In the genomic region with DNA sequence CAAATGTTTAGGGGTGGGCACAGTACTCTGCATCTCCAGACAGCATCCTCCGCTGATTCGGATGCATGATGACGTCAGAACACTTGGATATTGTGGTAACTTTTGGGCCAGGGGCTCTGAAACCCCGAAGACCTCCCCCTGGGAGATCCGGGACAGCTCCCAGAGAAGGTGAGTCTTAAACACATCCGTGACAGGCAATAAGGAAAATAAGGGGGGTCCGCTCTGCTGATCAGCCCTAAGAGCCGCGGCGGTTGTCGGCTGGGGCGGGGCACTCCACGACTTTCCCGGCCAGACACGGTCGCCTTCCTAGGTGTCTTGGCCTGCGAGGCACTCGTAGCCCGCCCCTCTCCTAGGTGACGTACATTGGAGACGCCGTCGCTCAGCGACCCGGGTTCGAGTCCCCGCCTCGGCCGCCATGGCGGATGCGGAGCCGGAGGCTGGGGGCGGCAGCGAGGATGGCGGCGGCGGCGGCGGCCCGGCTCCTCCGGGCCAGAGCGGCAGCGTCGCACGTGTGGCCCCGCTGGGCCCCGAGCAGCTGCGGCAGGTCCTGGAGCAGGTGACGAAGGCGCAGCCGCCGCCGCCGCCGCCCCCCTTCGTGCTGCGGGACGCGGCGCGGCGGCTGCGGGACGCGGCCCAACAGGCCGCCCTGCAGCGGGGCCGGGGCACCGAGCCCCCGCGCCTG, we compare ENCODE assay signal across 8 cellular contexts. TPM values are rescaled to one million over a fixed set of nuclear protein-coding genes. Genes with fewer than 3 reads are reported as not detected.
DNase-seq lines count a peak whose midpoint lies in the region; ATAC-seq and TF ChIP-seq lines count a peak whose summit lies in the region.

A gene (plus strand): TSS at position 396 of the 682 bp plus-strand sequence. CDS start 20 bp downstream, at position 416.

- H3K27ac Mint-ChIP-seq in type B pancreatic cell = peak within 1 kb of the TSS; percentile 99

- H3K36me3 Mint-ChIP-seq in type B pancreatic cell = peaks cover 3% of the 10 kb centered on the region

- WGBS in adipose tissue, 3 donors = 0 to 1% (median 0%) methylated on average over 54 to 71 of the region's 71 CpGs
- WGBS in heart left ventricle, 4 donors = 1% methylated on average over 6 to 71 of the region's 71 CpGs

- peak within 1 kb of the TSS; percentile 59 to 97 (median 78) for H3K4me3 ChIP-seq in heart left ventricle

- no peaks in the 10 kb centered on the region for H3K9me3 Mint-ChIP-seq in type B pancreatic cell

- H3K4me1 ChIP-seq in heart left ventricle = peaks cover 0 to 56% (median 33%) of the 10 kb centered on the region in 12 donors

- TF ChIP-seq POLR2A in heart left ventricle (IDR thresholded peaks at IDR 0.05) = peak in 1 of 2 donors; percentile 47

- H3K27me3 Mint-ChIP-seq in type B pancreatic cell = peaks cover 13% of the 10 kb centered on the region

- H3K4me3 Mint-ChIP-seq in type B pancreatic cell = peak within 1 kb of the TSS; percentile 98

- TF ChIP-seq CTCF in GM13976 (IDR thresholded peaks at IDR 0.05; ENCODE audit: borderline replicate concordance, control extremely low read depth, extremely low read depth, insufficient read depth, missing control alignments) (no peak), heart left ventricle (IDR thresholded peaks at IDR 0.05) (no peak), type B pancreatic cell (conservative IDR thresholded peaks at IDR 0.05) (no peak)

- ATAC-seq in HG02852 (IDR thresholded peaks at IDR 0.05; ENCODE audit: unreplicated experiment) (peak; percentile 59), heart left ventricle (peak; percentile 60 to 82 (median 75))

- no peaks in the 10 kb centered on the region for H3K9me3 ChIP-seq in heart left ventricle

- peaks cover 38% of the 10 kb centered on the region for H3K4me1 Mint-ChIP-seq in type B pancreatic cell (ENCODE audit: unreplicated experiment)

- intact Hi-C loops in T-helper 1 cell treated with Interleukin-12 subunit alpha and Interleukin-12 subunit beta and Interleukin-4 antibody, amounts not matched to agents 30 ng/mL and 1 ng/mL, for 36 hours (cut with micrococcal nuclease) = loop anchor here (1.0 to 10.0 kb wide), 10 partner anchors 15 to 597 kb away; a partner anchor contains a TSS
- intact Hi-C loops in heart left ventricle (cut with DNase I) = loop anchor here in 9 of 10 donors (2.0 to 10.0 kb wide), 14 partner anchors 43 to 615 kb away; a partner anchor contains a TSS
- intact Hi-C loops in posterior cingulate gyrus (cut with DNase I) = loop anchor here (5.0 to 10.0 kb wide), 3 partner anchors 198 to 355 kb away; a partner anchor contains a TSS

- H3K27me3 ChIP-seq in heart left ventricle = no peaks in the 10 kb centered on the region

- DNase-seq in GM13976 (ENCODE audit: low spot score) (peak; percentile 95), NCI-H187 (lab: John Stamatoyannopoulos, UW) (peak; percentile 84 to 87), heart left ventricle (peak; percentile 93 to 96 (median 96)), posterior cingulate gyrus (peak; percentile 87 to 99 (median 91)), type B pancreatic cell (ENCODE audit: extremely low spot score, unreplicated experiment) (peak; percentile 94)

- peaks cover 0 to 6% (median 0%) of the 10 kb centered on the region in 9 donors for H3K36me3 ChIP-seq in heart left ventricle

- in situ Hi-C loops in GM13976 (cut with MboI; ENCODE audit: low sequenced_read_pairs, unreplicated experiment) = loop anchor here (5.0 to 10.0 kb wide), 2 partner anchors 265 to 357 kb away; a partner anchor contains a TSS

- H3K27ac ChIP-seq in adipose tissue (ENCODE audit: low read depth, low read length) = peak within 1 kb of the TSS; percentile 78
- peak within 1 kb of the TSS; percentile 85 to 97 (median 96) for H3K27ac ChIP-seq in heart left ventricle

RNA-seq across cellular contexts. Expression of the gene that starts here (rescaled TPM):
- total RNA-seq in T-helper 1 cell treated with Interleukin-12 subunit alpha and Interleukin-12 subunit beta and Interleukin-4 antibody, amounts not matched to agents 30 ng/mL and 1 ng/mL, for 36 hours = 14.8 and 16.4 TPM in 2 replicates
- polyA plus RNA-seq in adipose tissue (10 to 100 TPM in 1 of 3 donors, 1 to 10 TPM in 2; 5.6 to 10.0 (median 6.6) TPM), heart left ventricle (1 to 10 TPM; 4.3 to 7.1 TPM)
- total RNA-seq in heart left ventricle (10 to 100 TPM in 2 of 9 donors, 1 to 10 TPM in 7; 4.8 to 12.3 (median 8.9) TPM), type B pancreatic cell (ENCODE audit: low replicate concordance) (10.8 and 16.4 TPM in 2 replicates)

Comparison
In these comparisons a context has a peak if more than half of its experiments do, and no peak if none do; other contexts are left out.
1. Peak in every context shown above with its lines: DNase-seq, ATAC-seq, H3K4me3 ChIP-seq and H3K27ac ChIP-seq.